Comparison of ENCODE assay signal across 1 cellular context in the genomic region with DNA sequence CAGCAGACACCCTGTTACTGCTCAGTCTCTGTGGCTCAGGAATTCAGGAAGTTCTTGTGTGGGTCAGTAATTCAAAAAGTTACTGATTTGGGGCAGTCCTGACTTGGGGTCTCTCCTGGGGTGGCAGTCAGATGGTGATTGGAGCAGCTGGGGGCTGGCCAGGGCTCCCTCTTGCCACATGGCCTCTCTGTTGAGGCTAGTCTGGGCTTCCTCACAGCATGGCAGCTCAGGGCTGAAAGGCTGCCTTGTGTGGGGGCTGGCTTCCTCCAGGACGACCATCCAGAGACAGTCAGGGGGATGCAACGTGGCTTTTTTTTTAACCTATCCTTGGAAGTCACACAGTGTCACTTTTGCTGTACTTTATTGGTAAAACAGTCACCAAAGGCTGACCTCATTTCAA.
TF ChIP-seq lines count a peak whose summit lies in the region.

No MANE protein-coding gene starts in this region.

TF ChIP-seq in H1, 55 proteins besides CTCF, POLR2A, EP300 and RAD21:
- TF ChIP-seq NANOG (IDR thresholded peaks at IDR 0.05; ENCODE audit: insufficient read depth, low read depth, low read length, poor library complexity, severe bottlenecking) = no peak
- 0 out of 2 replicates have a peak, but pooled peaks have one; percentile 17 for TF ChIP-seq MAX (IDR thresholded peaks at IDR 0.05)
- no peak for TF ChIP-seq MAFK (IDR thresholded peaks at IDR 0.05; ENCODE audit: low read depth, low read length)
